Comparison of ENCODE assay signal across 1 cellular context in the genomic region with DNA sequence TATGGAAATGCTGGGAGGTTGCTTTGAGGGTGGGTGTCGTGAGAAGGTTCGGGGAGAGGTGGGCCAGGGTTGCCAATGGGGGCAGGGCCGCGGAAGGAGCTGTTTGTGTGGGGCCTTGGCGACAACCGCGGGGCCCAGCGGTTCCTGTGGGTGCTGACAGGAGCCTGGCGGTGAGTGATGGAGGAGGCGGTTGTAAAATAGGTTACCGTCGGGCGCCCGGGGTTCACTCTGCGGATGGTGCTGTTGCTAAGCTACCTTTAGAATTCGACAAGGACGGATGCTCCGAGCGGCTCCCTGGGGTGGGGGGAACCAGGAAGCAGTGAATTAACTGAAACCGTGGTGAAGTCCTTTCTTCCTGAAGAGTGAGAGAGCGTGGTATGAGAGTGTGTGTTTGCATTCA.
TF ChIP-seq lines count a peak whose summit lies in the region.

No MANE protein-coding gene starts in this region.

TF ChIP-seq in GM23338, 12 proteins besides CTCF, POLR2A, EP300 and RAD21 (continued from another document):
- TF ChIP-seq REST (IDR thresholded peaks at IDR 0.05; ENCODE audit: unreplicated experiment), result no peak
- no peak for TF ChIP-seq EZH2phosphoT487 (IDR thresholded peaks at IDR 0.05; ENCODE audit: unreplicated experiment)
- no peak for TF ChIP-seq POLR2AphosphoS5 (IDR thresholded peaks at IDR 0.05; ENCODE audit: low read depth)
- TF ChIP-seq ZNF331 (CRISPR knock-in tag; IDR thresholded peaks at IDR 0.05; ENCODE audit: low read depth), result no peak
- no peak for TF ChIP-seq CREB1 (CRISPR knock-in tag; IDR thresholded peaks at IDR 0.05; ENCODE audit: low read depth)
- TF ChIP-seq EZH2 (IDR thresholded peaks at IDR 0.05; ENCODE audit: low read depth, unreplicated experiment), result no peak
- no peak for TF ChIP-seq ETS1 (IDR thresholded peaks at IDR 0.05)
TF ChIP-seq in GM23338: peak in this region for 0.
